Comparison of ENCODE assay signal across 8 cellular contexts in genomic region chr11:95095858-95096587, GRCh38. TPM values are rescaled to one million over a fixed set of nuclear protein-coding genes. Genes with fewer than 3 reads are reported as not detected.
A peak's percentile ranks its signal among the peaks of the same experiment; 100 is the strongest.
DNase-seq lines count a peak whose midpoint lies in the region; ATAC-seq, FAIRE-seq and TF ChIP-seq lines count a peak whose summit lies in the region.

No MANE protein-coding gene starts in this region.

- H4K8ac ChIP-seq in mesenchymal stem cell (ENCODE audit: low read length): no peak overlapping the region

- H3K4me1 Mint-ChIP-seq in natural killer cell treated with Interleukin-12 subunit alpha and Interleukin-12 subunit beta and Interleukin-15 and Interleukin-18, amount 100 ng/mL, for 72 hours (ENCODE audit: low read depth in 2 of 2): peaks cover 33 to 51% of the 10 kb centered on the region in 2 donors
- H3K4me1 Mint-ChIP-seq in natural killer cell: peaks cover 41 to 47% of the 10 kb centered on the region in 2 donors

- ATAC-seq in natural killer cell treated with Interleukin-12 subunit alpha and Interleukin-12 subunit beta and Interleukin-15 and Interleukin-18, amount 100 ng/mL, for 72 hours: peak; percentile 76 to 80
- ATAC-seq in natural killer cell: no peak
- peak; percentile 85 for ATAC-seq in HG02981 (IDR thresholded peaks at IDR 0.05; ENCODE audit: unreplicated experiment)

- DNase-seq in natural killer cell treated with Interleukin-12 subunit alpha and Interleukin-12 subunit beta and Interleukin-15 and Interleukin-18, amount 100 ng/mL, for 72 hours (ENCODE audit: low spot score): no peak
- DNase-seq in natural killer cell: no peak
- DNase-seq in SK-MEL-5 (ENCODE audit: low read depth, low spot score): peak; percentile 17
- DNase-seq in mesenchymal stem cell: peak; percentile 45
- DNase-seq in small intestine: no peak
- no peak for DNase-seq in frontal cortex (ENCODE audit: low spot score in 2 of 2)
- no peak for DNase-seq in nucleus accumbens (lab: John Stamatoyannopoulos, UW)

- H3K4me3 ChIP-seq in mesenchymal stem cell (ENCODE audit: insufficient read depth in 1 of 2, low read depth in 1 of 2, low read length in 2 of 2): peak overlapping the region in 1 of 2 experiments; percentile 17
- no peak overlapping the region for H3K4me3 ChIP-seq in small intestine (ENCODE audit: low read depth in 1 of 2, low read length in 2 of 2)

- FAIRE-seq in small intestine (lab: Jason Lieb, UNC) (no peak), frontal cortex (lab: Jason Lieb, UNC) (no peak)

- H3K9me3 ChIP-seq in mesenchymal stem cell (ENCODE audit: control insufficient read depth, low read length) (no peaks in the 10 kb centered on the region), small intestine (ENCODE audit: control insufficient read depth, low read depth) (no peaks in the 10 kb centered on the region)

- peak overlapping the region; percentile 8 to 55 for H3K27ac Mint-ChIP-seq in natural killer cell treated with Interleukin-12 subunit alpha and Interleukin-12 subunit beta and Interleukin-15 and Interleukin-18, amount 100 ng/mL, for 72 hours
- no peak overlapping the region for H3K27ac Mint-ChIP-seq in natural killer cell

- no peak overlapping the region for H3K14ac ChIP-seq in mesenchymal stem cell (ENCODE audit: low read length in 2 of 2)

- H2AFZ ChIP-seq in mesenchymal stem cell (ENCODE audit: low read depth, low read length): no peak overlapping the region

- no peaks in the 10 kb centered on the region for H3K36me3 Mint-ChIP-seq in natural killer cell treated with Interleukin-12 subunit alpha and Interleukin-12 subunit beta and Interleukin-15 and Interleukin-18, amount 100 ng/mL, for 72 hours
- H3K36me3 Mint-ChIP-seq in natural killer cell: no peaks in the 10 kb centered on the region

- H3K4me2 ChIP-seq in mesenchymal stem cell (ENCODE audit: low read length, poor library complexity, severe bottlenecking): no peak overlapping the region

- no peak overlapping the region for H3K27ac ChIP-seq in mesenchymal stem cell (ENCODE audit: low read length, poor library complexity, severe bottlenecking)
- no peak overlapping the region for H3K27ac ChIP-seq in small intestine (ENCODE audit: low read depth in 1 of 2, low read length in 1 of 2)

- 64% methylated on average over 2 of the region's 4 CpGs for WGBS in mesenchymal stem cell
- 43 to 75% (median 58%) methylated on average over 4 of the region's 4 CpGs for WGBS in small intestine, 3 donors

- no peak overlapping the region for H2BK12ac ChIP-seq in mesenchymal stem cell (ENCODE audit: low read length in 2 of 2)

- no peaks in the 10 kb centered on the region for H3K27me3 Mint-ChIP-seq in natural killer cell treated with Interleukin-12 subunit alpha and Interleukin-12 subunit beta and Interleukin-15 and Interleukin-18, amount 100 ng/mL, for 72 hours
- no peaks in the 10 kb centered on the region for H3K27me3 Mint-ChIP-seq in natural killer cell (ENCODE audit: low read depth in 2 of 2)

- no peak for TF ChIP-seq CTCF in natural killer cell (IDR thresholded peaks at IDR 0.05)

- H4K91ac ChIP-seq in mesenchymal stem cell (ENCODE audit: low read length): no peak overlapping the region

- H3K9me3 Mint-ChIP-seq in natural killer cell treated with Interleukin-12 subunit alpha and Interleukin-12 subunit beta and Interleukin-15 and Interleukin-18, amount 100 ng/mL, for 72 hours: no peaks in the 10 kb centered on the region
- H3K9me3 Mint-ChIP-seq in natural killer cell: no peaks in the 10 kb centered on the region

- no peak overlapping the region for H2BK15ac ChIP-seq in mesenchymal stem cell (ENCODE audit: low read depth, poor library complexity, severe bottlenecking)

- intact Hi-C loops in natural killer cell (cut with micrococcal nuclease): no loop called here

- no peak overlapping the region for H2BK5ac ChIP-seq in mesenchymal stem cell (ENCODE audit: low read depth, low read length, poor library complexity, severe bottlenecking)

- H2BK120ac ChIP-seq in mesenchymal stem cell (ENCODE audit: low read depth, low read length): no peak overlapping the region

- H3K4me1 ChIP-seq in mesenchymal stem cell (ENCODE audit: control insufficient read depth, insufficient read depth, low read depth, low read length) (peaks cover 9% of the 10 kb centered on the region), small intestine (ENCODE audit: control insufficient read depth in 2 of 2, insufficient read depth in 1 of 2, low read depth in 1 of 2, low read length in 1 of 2) (peaks cover 1 to 14% of the 10 kb centered on the region in 2 donors)

- H3K36me3 ChIP-seq in mesenchymal stem cell (ENCODE audit: control insufficient read depth in 1 of 2, insufficient read depth in 2 of 2, low read depth in 1 of 2, low read length in 2 of 2) (no peaks in the 10 kb centered on the region), small intestine (ENCODE audit: control insufficient read depth in 2 of 2, insufficient read depth in 2 of 2, low read length in 2 of 2) (no peaks in the 10 kb centered on the region)

- no peak overlapping the region for H3K18ac ChIP-seq in mesenchymal stem cell (ENCODE audit: low read depth in 1 of 2, low read length in 2 of 2)

- in situ Hi-C loops in SK-MEL-5 (cut with HindIII; ENCODE audit: low pct_unique_long_range_greater_than_20kb, low sequenced_read_pairs): no loop called here

- H3K9ac ChIP-seq in mesenchymal stem cell (ENCODE audit: low read length): peak overlapping the region; percentile 72

- H3K79me1 ChIP-seq in mesenchymal stem cell (replicated peaks; ENCODE audit: low read length, poor library complexity, severe bottlenecking): peaks cover 5% of the 10 kb centered on the region

- H3K23ac ChIP-seq in mesenchymal stem cell (ENCODE audit: low read length in 2 of 2): no peak overlapping the region

- no peak overlapping the region for H3K4ac ChIP-seq in mesenchymal stem cell (ENCODE audit: low read depth in 1 of 2, low read length in 2 of 2)

- H3K4me3 Mint-ChIP-seq in natural killer cell treated with Interleukin-12 subunit alpha and Interleukin-12 subunit beta and Interleukin-15 and Interleukin-18, amount 100 ng/mL, for 72 hours: peak overlapping the region; percentile 63
- no peak overlapping the region for H3K4me3 Mint-ChIP-seq in natural killer cell

- H2AK5ac ChIP-seq in mesenchymal stem cell (ENCODE audit: low read length, severe bottlenecking): no peak overlapping the region

- H3K27me3 ChIP-seq in mesenchymal stem cell (ENCODE audit: control insufficient read depth in 1 of 2, insufficient read depth in 1 of 2, low read length in 2 of 2) (no peaks in the 10 kb centered on the region), small intestine (ENCODE audit: control insufficient read depth in 2 of 2, insufficient read depth in 2 of 2, low read length in 2 of 2) (no peaks in the 10 kb centered on the region)

RNA-seq across cellular contexts. Expression of gene ENDOD1, which starts 6.4 kb away (rescaled TPM):
- 1 to 10 TPM; 8.4 to 9.3 TPM for total RNA-seq in natural killer cell treated with Interleukin-12 subunit alpha and Interleukin-12 subunit beta and Interleukin-15 and Interleukin-18, amount 100 ng/mL, for 72 hours
- total RNA-seq in natural killer cell (10 to 100 TPM; 10.1 to 15.5 (median 14.0) TPM), frontal cortex (25.7 TPM)
- 44.8 and 46.8 TPM in 2 replicates for total RNA-seq in SK-MEL-5 (2014; rRNA removed; shearing (Covaris generic))
- 28.5 and 38.4 TPM in 2 replicates for polyA plus RNA-seq in SK-MEL-5 (2015; cell fraction: cytosol; rRNA removed)
- polyA plus RNA-seq in SK-MEL-5 (2015; cell fraction: nucleus; rRNA removed): 8.6 and 12.1 TPM in 2 replicates
- polyA plus RNA-seq in mesenchymal stem cell (2013, experiment 1 of 2): 46.6 TPM
- polyA plus RNA-seq in mesenchymal stem cell (2013, experiment 2 of 2): 46.8 TPM
- polyA plus RNA-seq in small intestine: 10 to 100 TPM in 1 of 3 donors, 1 to 10 TPM in 2; 4.3 to 19.0 (median 5.4) TPM

RNA-seq across cellular contexts. Expression of gene SRSF8, which starts 29.3 kb away (rescaled TPM):
- total RNA-seq in natural killer cell treated with Interleukin-12 subunit alpha and Interleukin-12 subunit beta and Interleukin-15 and Interleukin-18, amount 100 ng/mL, for 72 hours: 10 to 100 TPM; 29.4 to 44.3 TPM
- total RNA-seq in natural killer cell (10 to 100 TPM; 40.0 to 51.8 (median 43.0) TPM), frontal cortex (20.0 TPM)
- 25.4 and 27.4 TPM in 2 replicates for total RNA-seq in SK-MEL-5 (2014; rRNA removed; shearing (Covaris generic))
- polyA plus RNA-seq in SK-MEL-5 (2015; cell fraction: cytosol; rRNA removed): 44.6 and 44.7 TPM in 2 replicates
- 33.3 and 37.0 TPM in 2 replicates for polyA plus RNA-seq in SK-MEL-5 (2015; cell fraction: nucleus; rRNA removed)
- polyA plus RNA-seq in mesenchymal stem cell (2013, experiment 1 of 2): 27.3 TPM
- polyA plus RNA-seq in mesenchymal stem cell (2013, experiment 2 of 2): 27.1 TPM
- 10 to 100 TPM; 29.3 to 35.9 (median 33.2) TPM for polyA plus RNA-seq in small intestine

RNA-seq across cellular contexts. Expression of gene KDM4F, which starts 46.8 kb away (rescaled TPM):
- total RNA-seq in natural killer cell treated with Interleukin-12 subunit alpha and Interleukin-12 subunit beta and Interleukin-15 and Interleukin-18, amount 100 ng/mL, for 72 hours: not detected
- not detected for total RNA-seq in natural killer cell
- total RNA-seq in SK-MEL-5 (2014; rRNA removed; shearing (Covaris generic)): not detected in 2 replicates
- polyA plus RNA-seq in SK-MEL-5 (2015; cell fraction: cytosol; rRNA removed): not detected in 2 replicates
- polyA plus RNA-seq in SK-MEL-5 (2015; cell fraction: nucleus; rRNA removed): not detected in 2 replicates
- polyA plus RNA-seq in mesenchymal stem cell (2013, experiment 1 of 2): not detected
- polyA plus RNA-seq in mesenchymal stem cell (2013, experiment 2 of 2): not detected
- not detected for polyA plus RNA-seq in small intestine
- not detected for total RNA-seq in frontal cortex

Comparison
In these comparisons a context has a peak if more than half of its experiments do, and no peak if none do; other contexts are left out.
1. ATAC-seq: peak in natural killer cell treated with Interleukin-12 subunit alpha and Interleukin-12 subunit beta and Interleukin-15 and Interleukin-18, amount 100 ng/mL, for 72 hours (2 of 2) and HG02981 (single experiment); none in natural killer cell (0 of 3).
2. H3K27ac Mint-ChIP-seq: peak in natural killer cell treated with Interleukin-12 subunit alpha and Interleukin-12 subunit beta and Interleukin-15 and Interleukin-18, amount 100 ng/mL, for 72 hours (2 of 2); none in natural killer cell (0 of 2).
3. DNase-seq: peak in SK-MEL-5 (single experiment) and mesenchymal stem cell (single experiment); none in natural killer cell treated with Interleukin-12 subunit alpha and Interleukin-12 subunit beta and Interleukin-15 and Interleukin-18, amount 100 ng/mL, for 72 hours (single experiment), natural killer cell (single experiment), small intestine (single experiment), frontal cortex (0 of 2) and nucleus accumbens (0 of 56).